Comparison of ENCODE assay signal across 27 cellular contexts in genomic region chr6:134962421-134962820, GRCh38.
"Had no signal": no experiment of that assay in that cellular context is flagged by ENCODE, and none has a peak within 500 bp of the region (broad histone marks: within the 10 kb centered on the region; RNA-seq: fewer than 3 reads in every experiment).

No MANE protein-coding gene starts in this region.

- DNase-seq: hippocampal formation; kidney; left colon; left lung; lower lobe of right lung; mesendoderm; naive B cell; natural killer cell; nephron progenitor cell; pancreas; posterior cingulate gyrus; retina; right cardiac atrium; stimulated activated CD4-positive, alpha-beta T cell treated with anti-CD3 and anti-CD28 coated beads, Interleukin-12 subunit alpha, Interleukin-12 subunit beta, amount 100 ng/mL, for 4 hours; stimulated activated CD4-positive, alpha-beta T cell treated with anti-CD3 and anti-CD28 coated beads, Interleukin-15, amount 100 ng/mL, for 24 hours; stimulated activated CD4-positive, alpha-beta T cell treated with anti-CD3 and anti-CD28 coated beads, Interleukin-2, amount 100 ng/mL, for 24 hours; stimulated activated CD4-positive, alpha-beta T cell treated with anti-CD3 and anti-CD28 coated beads, Interleukin-4, amount 100 ng/mL, for 1 hour; stimulated activated naive B cell treated with anti-CD40 and anti-IgM and Interleukin-4, amounts not matched to agents 10 μg/mL and 1 μg/mL and 100 μg/mL, for 72 hours; stimulated activated naive CD8-positive, alpha-beta T cell treated with anti-CD3 and anti-CD28 coated beads, Interleukin-15, Interleukin-2, amounts not matched to agents 100 U/mL and 50 U/mL, for 24 hours; stomach; testis; thyroid gland; transverse colon; upper lobe of left lung had no signal

- H3K4me3 ChIP-seq: left lung, lower lobe of right lung, pancreas, prostate gland, skin epidermis, stomach, testis, thyroid gland, transverse colon, upper lobe of left lung had no signal

- H3K4me1 ChIP-seq: left lung, lower lobe of right lung, pancreas, prostate gland, stomach, testis, thyroid gland, transverse colon, upper lobe of left lung had no signal

- H3K27ac ChIP-seq: left lung, lower lobe of right lung, pancreas, prostate gland, skin epidermis, stomach, testis, thyroid gland, transverse colon, upper lobe of left lung had no signal

- H3K9me3 ChIP-seq: lower lobe of right lung, pancreas, prostate gland, testis, thyroid gland had no signal

- H3K36me3 ChIP-seq: prostate gland had no signal

- H3K27me3 ChIP-seq: left lung, pancreas, stomach, testis, thyroid gland, transverse colon, upper lobe of left lung had no signal

- FAIRE-seq: kidney, pancreas had no signal

- ATAC-seq: left colon; left lung; lower lobe of right lung; natural killer cell; pancreas; right cardiac atrium; sciatic nerve; stimulated activated naive B cell treated with anti-CD40 and anti-IgM and Interleukin-4, amounts not matched to agents 10 μg/mL and 1 μg/mL and 100 μg/mL, for 72 hours; stimulated activated naive CD8-positive, alpha-beta T cell treated with anti-CD3 and anti-CD28 coated beads, Interleukin-15, Interleukin-2, amounts not matched to agents 100 U/mL and 50 U/mL, for 24 hours had no signal
